Comparison of ENCODE assay signal across 33 cellular contexts in genomic region chr7:10845225-10845624, GRCh38.
"Had no signal": no experiment of that assay in that cellular context is flagged by ENCODE, and none has a peak within 500 bp of the region (broad histone marks: within the 10 kb centered on the region; RNA-seq: fewer than 3 reads in every experiment).

No MANE protein-coding gene starts in this region.

- H3K27ac ChIP-seq: adrenal gland, body of pancreas, brain microvascular endothelial cell, VCaP had no signal

- H3K9me3 ChIP-seq: adrenal gland, body of pancreas had no signal

- H3K4me3 ChIP-seq: adrenal gland, body of pancreas had no signal

- DNase-seq: activated B cell treated with CpG ODN at 0.5 μM for 24 hours; activated CD4-positive, alpha-beta memory T cell treated with anti-CD3 and anti-CD28 coated beads for 36 hours; activated CD4-positive, alpha-beta T cell treated with anti-CD3 and anti-CD28 coated beads for 4 hours; activated CD4-positive, alpha-beta T cell treated with anti-CD3 and anti-CD28 coated beads, Interleukin-2, amount 10 ng/mL, durations not matched to agents 24 days and 14 days; activated CD4-positive, alpha-beta T cell treated with anti-CD3 and anti-CD28 coated beads, Interleukin-2, amount 50 U/mL, for 1 hour; activated CD4-positive, alpha-beta T cell treated with anti-CD3 and anti-CD28 coated beads, Interleukin-2, amount 50 U/mL, for 4 hours; activated CD4-positive, CD25-positive, alpha-beta regulatory T cell treated with anti-CD3 and anti-CD28 coated beads, Interleukin-2, amount 50 U/mL, for 72 hours; activated CD8-positive, alpha-beta memory T cell treated with anti-CD3 and anti-CD28 coated beads, Interleukin-2, amount 50 U/mL, for 4 hours; activated CD8-positive, alpha-beta T cell treated with anti-CD3 and anti-CD28 coated beads for 36 hours; activated effector memory CD4-positive, alpha-beta T cell treated with anti-CD3 and anti-CD28 coated beads, Interleukin-2, amount 50 U/mL, for 16 hours; activated gamma-delta T cell treated with Interleukin-2 at 50 U/mL for 16 hours; activated naive CD4-positive, alpha-beta T cell; activated naive CD4-positive, alpha-beta T cell treated with anti-CD3 and anti-CD28 coated beads for 36 hours; activated naive CD4-positive, alpha-beta T cell treated with anti-CD3 and anti-CD28 coated beads, Interleukin-2, amount 50 U/mL, for 16 hours; activated naive CD8-positive, alpha-beta T cell treated with anti-CD3 and anti-CD28 coated beads for 36 hours; activated T-cell treated with anti-CD3 and anti-CD28 coated beads for 4 hours; activated T-cell treated with anti-CD3 and anti-CD28 coated beads, Interleukin-2, amount 50 U/mL, for 1 hour; activated T-cell treated with anti-CD3 and anti-CD28 coated beads, Interleukin-2, amount 50 U/mL, for 4 hours; activated T-cell treated with anti-CD3 and anti-CD28 coated beads, Interleukin-2, amount 50 U/mL, for 72 hours; adrenal gland; amniotic stem cell; aorta; body of pancreas; brain microvascular endothelial cell; central memory CD4-positive, alpha-beta T cell; T-helper 1 cell; T-helper 2 cell; T-helper 9 cell had no signal

- FAIRE-seq: astrocyte, TTC549 had no signal

- H3K27me3 ChIP-seq: adrenal gland, body of pancreas, brain microvascular endothelial cell had no signal

- H3K36me3 ChIP-seq: adrenal gland, brain microvascular endothelial cell had no signal

- ATAC-seq: activated CD8-positive, alpha-beta T cell treated with anti-CD3 and anti-CD28 coated beads for 36 hours; activated naive CD4-positive, alpha-beta T cell treated with anti-CD3 and anti-CD28 coated beads, Interleukin-2, amount 50 U/mL, for 72 hours; activated T-cell treated with anti-CD3 and anti-CD28 coated beads, Interleukin-2, amount 50 U/mL, for 4 hours; activated T-cell treated with anti-CD3 and anti-CD28 coated beads, Interleukin-2, amount 50 U/mL, for 72 hours; activated T-helper 17 cell treated with anti-CD3 and anti-CD28 coated beads, Interleukin-2, amount 50 U/mL, for 72 hours; body of pancreas had no signal

- H3K4me1 ChIP-seq: adrenal gland, body of pancreas had no signal
